Comparison of ENCODE assay signal across 8 cellular contexts in genomic region chr22:20299736-20300136, GRCh38. TPM values are rescaled to one million over a fixed set of nuclear protein-coding genes. Genes with fewer than 3 reads are reported as not detected.
DNase-seq lines count a peak whose midpoint lies in the region; ATAC-seq lines count a peak whose summit lies in the region.

No MANE protein-coding gene starts in this region.

- WGBS in ectodermal cell, 2 experiments: 0 to 1% methylated on average over 54 of the region's 54 CpGs

- no peak overlapping the region for H3K27ac Mint-ChIP-seq in activated CD4-positive, alpha-beta T cell treated with anti-CD3 and anti-CD28 coated beads, Interleukin-2, amount 10 ng/mL, durations not matched to agents 24 days and 14 days
- H3K27ac Mint-ChIP-seq in naive thymus-derived CD8-positive, alpha-beta T cell: no peak overlapping the region

- intact Hi-C loops in activated CD4-positive, alpha-beta T cell treated with anti-CD3 and anti-CD28 coated beads, Interleukin-2, amount 10 ng/mL, durations not matched to agents 24 days and 14 days (cut with micrococcal nuclease): loop anchor here (1.0 to 10.0 kb wide), 2 partner anchors 21 to 335 kb away; partner anchors contain the start of gene DGCR6L

- ATAC-seq in naive thymus-derived CD8-positive, alpha-beta T cell: peak; percentile 53 to 61
- ATAC-seq in HG03045 (IDR thresholded peaks at IDR 0.05; ENCODE audit: unreplicated experiment): no peak

- H3K9me3 Mint-ChIP-seq in activated CD4-positive, alpha-beta T cell treated with anti-CD3 and anti-CD28 coated beads, Interleukin-2, amount 10 ng/mL, durations not matched to agents 24 days and 14 days: no peaks in the 10 kb centered on the region
- H3K9me3 Mint-ChIP-seq in naive thymus-derived CD8-positive, alpha-beta T cell: no peaks in the 10 kb centered on the region

- H3K27ac ChIP-seq in ectodermal cell (ENCODE audit: insufficient read depth, low read depth, low read length, poor library complexity, severe bottlenecking): no peak overlapping the region

- peak overlapping the region; percentile 44 for H3K4me3 ChIP-seq in ectodermal cell (ENCODE audit: insufficient read depth, low read depth, low read length)

- peaks cover 32% of the 10 kb centered on the region for H3K27me3 Mint-ChIP-seq in activated CD4-positive, alpha-beta T cell treated with anti-CD3 and anti-CD28 coated beads, Interleukin-2, amount 10 ng/mL, durations not matched to agents 24 days and 14 days
- H3K27me3 Mint-ChIP-seq in naive thymus-derived CD8-positive, alpha-beta T cell: peaks cover 0 to 7% (median 0%) of the 10 kb centered on the region in 5 donors

- H3K27me3 ChIP-seq in ectodermal cell (ENCODE audit: control insufficient read depth, insufficient read depth, low read length, poor library complexity, severe bottlenecking): peaks cover 64% of the 10 kb centered on the region

- POLR2A ChIA-PET in naive thymus-derived CD8-positive, alpha-beta T cell (lab: Charles Lee): interaction anchor here (1.1 to 2.0 kb wide), 3 partner anchors 17 to 94 kb away, joined by 4 to 10 read pairs (median 5); partner anchors contain the start of genes DGCR6L and ZNF74

- H3K4me3 Mint-ChIP-seq in activated CD4-positive, alpha-beta T cell treated with anti-CD3 and anti-CD28 coated beads, Interleukin-2, amount 10 ng/mL, durations not matched to agents 24 days and 14 days: peak overlapping the region; percentile 90
- H3K4me3 Mint-ChIP-seq in naive thymus-derived CD8-positive, alpha-beta T cell: peak overlapping the region; percentile 61 to 91 (median 72)

- no peaks in the 10 kb centered on the region for H3K36me3 Mint-ChIP-seq in activated CD4-positive, alpha-beta T cell treated with anti-CD3 and anti-CD28 coated beads, Interleukin-2, amount 10 ng/mL, durations not matched to agents 24 days and 14 days (ENCODE audit: low read depth)
- no peaks in the 10 kb centered on the region for H3K36me3 Mint-ChIP-seq in naive thymus-derived CD8-positive, alpha-beta T cell

- DNase-seq in activated CD4-positive, alpha-beta T cell treated with anti-CD3 and anti-CD28 coated beads, Interleukin-2, amount 10 ng/mL, durations not matched to agents 24 days and 14 days: no peak
- no peak for DNase-seq in activated CD4-positive, alpha-beta T cell treated with anti-CD3 and anti-CD28 coated beads for 48 hours
- DNase-seq in NOMO-1 treated with dmso at 0.1 percent for 144 hours (lab: John Stamatoyannopoulos, UW; ENCODE audit: unreplicated experiment) (peak; percentile 20), SK-N-DZ (ENCODE audit: low spot score) (no peak), mesenteric fat pad (ENCODE audit: low spot score) (no peak)
- DNase-seq in naive thymus-derived CD8-positive, alpha-beta T cell: peak in 2 of 10 donors; percentile 23 to 59

- peaks cover 4% of the 10 kb centered on the region for H3K4me1 Mint-ChIP-seq in activated CD4-positive, alpha-beta T cell treated with anti-CD3 and anti-CD28 coated beads, Interleukin-2, amount 10 ng/mL, durations not matched to agents 24 days and 14 days
- peaks cover 6 to 16% (median 11%) of the 10 kb centered on the region in 4 donors for H3K4me1 Mint-ChIP-seq in naive thymus-derived CD8-positive, alpha-beta T cell

- no peaks in the 10 kb centered on the region for H3K4me1 ChIP-seq in ectodermal cell (ENCODE audit: control insufficient read depth, insufficient read depth, low read length)

- no peaks in the 10 kb centered on the region for H3K9me3 ChIP-seq in ectodermal cell (ENCODE audit: control insufficient read depth, low read length)

- H3K36me3 ChIP-seq in ectodermal cell (ENCODE audit: control insufficient read depth, insufficient read depth, low read length): no peaks in the 10 kb centered on the region

RNA-seq across cellular contexts. Expression of gene DGCR6L, which starts 20.1 kb away (rescaled TPM):
- total RNA-seq in activated CD4-positive, alpha-beta T cell treated with anti-CD3 and anti-CD28 coated beads, Interleukin-2, amount 10 ng/mL, durations not matched to agents 24 days and 14 days: 37.2 TPM in 2 replicates
- polyA plus RNA-seq in ectodermal cell (2013, experiment 1 of 4): 50.2 TPM
- polyA plus RNA-seq in ectodermal cell (2013, experiment 2 of 4): 38.1 TPM
- polyA plus RNA-seq in ectodermal cell (2013, experiment 3 of 4): 47.2 TPM
- 46.1 TPM for polyA plus RNA-seq in ectodermal cell (2013, experiment 4 of 4)
- 10 to 100 TPM; 36.1 to 38.9 TPM for total RNA-seq in naive thymus-derived CD8-positive, alpha-beta T cell
- 100 to 1,000 TPM; 104 to 144 (median 124) TPM for polyA plus RNA-seq in naive thymus-derived CD8-positive, alpha-beta T cell
- polyA plus RNA-seq in SK-N-DZ (2014; cell fraction: cytosol; rRNA removed): 52.4 and 68.6 TPM in 2 replicates
- 65.0 and 66.5 TPM in 2 replicates for polyA plus RNA-seq in SK-N-DZ (2014; cell fraction: nucleus; rRNA removed)
- 25.7 TPM for total RNA-seq in mesenteric fat pad

RNA-seq across cellular contexts. Expression of gene RTN4R, which starts 31.6 kb away (rescaled TPM):
- 1.6 and 1.7 TPM in 2 replicates for total RNA-seq in activated CD4-positive, alpha-beta T cell treated with anti-CD3 and anti-CD28 coated beads, Interleukin-2, amount 10 ng/mL, durations not matched to agents 24 days and 14 days
- polyA plus RNA-seq in ectodermal cell (2013, experiment 1 of 4): 27.5 TPM
- 25.9 TPM for polyA plus RNA-seq in ectodermal cell (2013, experiment 2 of 4)
- polyA plus RNA-seq in ectodermal cell (2013, experiment 3 of 4): 23.4 TPM
- 22.3 TPM for polyA plus RNA-seq in ectodermal cell (2013, experiment 4 of 4)
- total RNA-seq in naive thymus-derived CD8-positive, alpha-beta T cell: 1 to 10 TPM; 5.0 to 5.1 TPM
- polyA plus RNA-seq in naive thymus-derived CD8-positive, alpha-beta T cell: 1 to 10 TPM; 4.3 to 5.6 (median 4.7) TPM
- polyA plus RNA-seq in SK-N-DZ (2014; cell fraction: cytosol; rRNA removed): 10.6 and 16.7 TPM in 2 replicates
- polyA plus RNA-seq in SK-N-DZ (2014; cell fraction: nucleus; rRNA removed): 8.3 and 9.4 TPM in 2 replicates
- 0.55 TPM for total RNA-seq in mesenteric fat pad
